22 cellular contexts compared by ENCODE assay signal in genomic region chr3:75078290-75078689, GRCh38.
DNase-seq lines count a peak whose midpoint lies in the region; ATAC-seq, FAIRE-seq and TF ChIP-seq lines count a peak whose summit lies in the region.
"Had no signal": no experiment of that assay in that cellular context is flagged by ENCODE, and none has a peak within 500 bp of the region (broad histone marks: within the 10 kb centered on the region; RNA-seq: fewer than 3 reads in every experiment).

No MANE protein-coding gene starts in this region.

- ATAC-seq in A549 (no peak), IMR-90 (ENCODE audit: low read depth) (no peak), GM19328 (IDR thresholded peaks at IDR 0.05; ENCODE audit: unreplicated experiment) (no peak)

- FAIRE-seq in A549 (lab: Jason Lieb, UNC) = no peak
- no peak for FAIRE-seq in bronchial epithelial cell (lab: Jason Lieb, UNC)
- FAIRE-seq: G401.6, GM12891, GM19239 had no signal

- no peak overlapping the region for H2BK120ac ChIP-seq in IMR-90 (ENCODE audit: low read depth, low read length)

- in situ Hi-C loops in IMR-90 (cut with MboI; ENCODE audit: low sequenced_read_pairs) = no loop called here

- H3K56ac ChIP-seq in IMR-90 (ENCODE audit: extremely low read depth, insufficient read depth, low read length) = no peak overlapping the region

- no peaks in the 10 kb centered on the region for H3K36me3 ChIP-seq in IMR-90 (ENCODE audit: control insufficient read depth, insufficient read depth, low read length)
- no peaks in the 10 kb centered on the region for H3K36me3 ChIP-seq in bronchial epithelial cell (ENCODE audit: control insufficient read depth, insufficient read depth, low read length)
- H3K36me3 ChIP-seq: BE2C, BLaER1 had no signal

- no peak for TF ChIP-seq POLR2A in A549 (IDR thresholded peaks at IDR 0.05; ENCODE audit: low read length)
- TF ChIP-seq POLR2A in IMR-90 (IDR thresholded peaks at IDR 0.05; ENCODE audit: low read depth, low read length) = no peak

- H4K8ac ChIP-seq in IMR-90 (ENCODE audit: low read depth in 2 of 2, low read length in 2 of 2) = no peak overlapping the region

- no peak for TF ChIP-seq EP300 in A549 (IDR thresholded peaks at IDR 0.05)

- peak; percentile 15 for DNase-seq in DMS53 (lab: John Stamatoyannopoulos, UW)
- DNase-seq in DMS53 treated with DMSO at 0.1 percent for 48 hours (lab: John Stamatoyannopoulos, UW; ENCODE audit: unreplicated experiment) = no peak
- no peak for DNase-seq in A549 (ENCODE audit: low read depth in 1 of 2, low spot score in 1 of 2)
- no peak for DNase-seq in IMR-90
- DNase-seq in bronchial epithelial cell (ENCODE audit: low read depth) = peak; percentile 8
- DNase-seq in Kasumi-1 (lab: John Stamatoyannopoulos, UW) = no peak
- no peak for DNase-seq in pons (ENCODE audit: low spot score)
- DNase-seq: ACHN; BE2C; C1 segment of cervical spinal cord; CD4-positive, alpha-beta memory T cell; CD4-positive, CD25-positive, alpha-beta regulatory T cell; CD8-positive, alpha-beta memory T cell; COR-L47; DMS79 treated with DMSO at 0.1 percent for 48 hours; GF-D8 had no signal

- H3K18ac ChIP-seq in IMR-90 (ENCODE audit: low read depth, low read length) = no peak overlapping the region

- no peaks in the 10 kb centered on the region for H4K20me1 ChIP-seq in IMR-90 (ENCODE audit: insufficient read depth, low read length)
- H4K20me1 ChIP-seq: BLaER1 had no signal

- H3K9me3 ChIP-seq in A549 = no peaks in the 10 kb centered on the region
- H3K9me3 ChIP-seq in IMR-90 (ENCODE audit: control insufficient read depth, insufficient read depth, low read length) = no peaks in the 10 kb centered on the region
- H3K9me3 ChIP-seq: BE2C had no signal

- TF ChIP-seq CTCF in A549 (IDR thresholded peaks at IDR 0.05) (no peak), IMR-90 (conservative IDR thresholded peaks at IDR 0.05; ENCODE audit: low read depth, low read length) (no peak), bronchial epithelial cell (IDR thresholded peaks at IDR 0.05; ENCODE audit: insufficient read depth, low read length, severe bottlenecking) (no peak)

- H3K27me3 ChIP-seq in IMR-90 (ENCODE audit: control insufficient read depth, insufficient read depth, low read length) (no peaks in the 10 kb centered on the region), bronchial epithelial cell (ENCODE audit: control insufficient read depth, insufficient read depth, low read length) (no peaks in the 10 kb centered on the region)
- H3K27me3 ChIP-seq: BE2C, BLaER1 had no signal

- H3K4me1 ChIP-seq in A549 (no peaks in the 10 kb centered on the region), IMR-90 (ENCODE audit: control insufficient read depth, insufficient read depth, low read length) (no peaks in the 10 kb centered on the region)
- H3K4me1 ChIP-seq: BE2C, BLaER1 had no signal

- no peak overlapping the region for H3K9ac ChIP-seq in IMR-90 (ENCODE audit: low read depth, low read length)
- H3K9ac ChIP-seq: BLaER1 had no signal

- no peak overlapping the region for H2AFZ ChIP-seq in IMR-90 (replicated peaks; ENCODE audit: low read length, poor library complexity)

- no peaks in the 10 kb centered on the region for H3K79me1 ChIP-seq in IMR-90 (ENCODE audit: low read depth in 1 of 2, low read length in 2 of 2)

- CTCF ChIA-PET in A549 (lab: Yijun Ruan, JAX) (no interaction called here), IMR-90 (lab: Yijun Ruan, JAX) (no interaction called here)

- no peak overlapping the region for H3K4me2 ChIP-seq in A549
- no peak overlapping the region for H3K4me2 ChIP-seq in IMR-90 (ENCODE audit: low read depth, low read length)
- H3K4me2 ChIP-seq: BLaER1 had no signal

- POLR2A ChIA-PET in A549 (lab: Yijun Ruan, JAX) = no interaction called here
- POLR2A ChIA-PET in IMR-90 (lab: Charles Lee; ENCODE audit: unreplicated experiment) = no interaction called here

- no peak overlapping the region for H3K4ac ChIP-seq in IMR-90 (ENCODE audit: low read depth, low read length)

- H4K91ac ChIP-seq in IMR-90 (ENCODE audit: insufficient read depth, low read depth, low read length) = no peak overlapping the region

- no peak overlapping the region for H2BK15ac ChIP-seq in IMR-90 (ENCODE audit: low read depth, low read length)

- no peak overlapping the region for H2BK5ac ChIP-seq in IMR-90 (ENCODE audit: low read depth, low read length, poor library complexity, severe bottlenecking)

- H2BK20ac ChIP-seq in IMR-90 (ENCODE audit: low read depth, low read length) = no peak overlapping the region

- no peak overlapping the region for H3K4me3 ChIP-seq in A549
- H3K4me3 ChIP-seq in IMR-90 (ENCODE audit: insufficient read depth, low read depth, low read length) = no peak overlapping the region
- H3K4me3 ChIP-seq in bronchial epithelial cell (ENCODE audit: low read depth, low read length) = no peak overlapping the region
- H3K4me3 ChIP-seq: BLaER1 had no signal

- dilution Hi-C loops in IMR-90 (cut with HindIII; ENCODE audit: low sequenced_read_pairs, unreplicated experiment) = no loop called here

- H3K27ac ChIP-seq in A549 (no peak overlapping the region), IMR-90 (ENCODE audit: insufficient read depth, low read length) (no peak overlapping the region)
- H3K27ac ChIP-seq: 22Rv1, BLaER1 had no signal

- intact Hi-C loops in IMR-90 (cut with micrococcal nuclease) = no loop called here

- no TSS peak for BruUV-seq in IMR-90 (replicated peaks; lab: Mats Ljungman, UMichigan)

- no peak overlapping the region for H3K23ac ChIP-seq in IMR-90 (ENCODE audit: low read depth, low read length)

- H2AK9ac ChIP-seq in IMR-90 (replicated peaks; ENCODE audit: low read depth, low read length, poor library complexity) = no peak overlapping the region

- H4K5ac ChIP-seq in IMR-90 (ENCODE audit: low read depth, low read length) = no peak overlapping the region

- no peaks in the 10 kb centered on the region for H3K9me1 ChIP-seq in IMR-90 (ENCODE audit: insufficient read depth, low read length)

- H3K14ac ChIP-seq in IMR-90 (replicated peaks; ENCODE audit: low read depth, low read length) = no peak overlapping the region

- no peak for TF ChIP-seq RAD21 in A549 (conservative IDR thresholded peaks at IDR 0.05 in 1 of 2, IDR thresholded peaks at IDR 0.05 in 1 of 2)
- no peak for TF ChIP-seq RAD21 in IMR-90 (IDR thresholded peaks at IDR 0.05; ENCODE audit: low read length)

- H2AK5ac ChIP-seq in IMR-90 (ENCODE audit: low read depth, low read length) = no peak overlapping the region

TF ChIP-seq in A549, 52 proteins besides CTCF, POLR2A, EP300 and RAD21:
- TF ChIP-seq ZC3H11A (IDR thresholded peaks at IDR 0.05) (no peak), GATA3 (IDR thresholded peaks at IDR 0.05; ENCODE audit: borderline replicate concordance) (no peak), SREBF2 (IDR thresholded peaks at IDR 0.05) (no peak), ZSCAN20 (CRISPR knock-in tag; IDR thresholded peaks at IDR 0.05) (no peak), MAFK (IDR thresholded peaks at IDR 0.05; ENCODE audit: partially characterized antibody) (peak; percentile 51), MAX (IDR thresholded peaks at IDR 0.05) (no peak)

TF ChIP-seq in IMR-90, 13 proteins besides CTCF, POLR2A, EP300 and RAD21:
- TF ChIP-seq MAFK (IDR thresholded peaks at IDR 0.05; ENCODE audit: low read depth, low read length) (peak; percentile 31; the same call in 1 of the 2 replicates), NFE2L2 (IDR thresholded peaks at IDR 0.05; ENCODE audit: low read depth, low read length) (no peak)

Comparison
In these comparisons a context has a peak if more than half of its experiments do, and no peak if none do; other contexts are left out.
1. DNase-seq: peak in DMS53 (single experiment) and bronchial epithelial cell (single experiment); none in DMS53 treated with DMSO at 0.1 percent for 48 hours (single experiment), A549 (0 of 2), IMR-90 (single experiment), Kasumi-1 (0 of 2) and pons (single experiment).